In genomic region chr22:18000441-18001039, GRCh38 we compare ENCODE assay signal across 1 cellular context.
TF ChIP-seq lines count a peak whose summit lies in the region.

No MANE protein-coding gene starts in this region.

TF ChIP-seq in HEK293, 187 proteins besides CTCF, POLR2A, EP300 and RAD21 (continued from another document and continues in another):
- TF ChIP-seq HIC1 (tag by site-specific recombination; IDR thresholded peaks at IDR 0.05) (0 out of 2 replicates have a peak, but pooled peaks have one; percentile 46), KLF8 (tag by site-specific recombination; IDR thresholded peaks at IDR 0.05) (no peak), ZNF555 (tag by site-specific recombination; conservative IDR thresholded peaks at IDR 0.05) (no peak), ZNF423 (tag by site-specific recombination; IDR thresholded peaks at IDR 0.05) (no peak), ZNF473 (tag by site-specific recombination; IDR thresholded peaks at IDR 0.05) (no peak), ZFP3 (tag by site-specific recombination; IDR thresholded peaks at IDR 0.05; ENCODE audit: low read depth) (no peak), GLIS2 (tag by site-specific recombination; IDR thresholded peaks at IDR 0.05) (peak; percentile 81), ZIC2 (tag by site-specific recombination; IDR thresholded peaks at IDR 0.05) (peak; percentile 40), ZNF266 (tag by site-specific recombination; IDR thresholded peaks at IDR 0.05; ENCODE audit: low read depth) (no peak), HOXC10 (CRISPR knock-in tag; IDR thresholded peaks at IDR 0.05) (no peak), ZNF645 (tag by site-specific recombination; IDR thresholded peaks at IDR 0.05) (no peak), ZNF629 (tag by site-specific recombination; IDR thresholded peaks at IDR 0.05) (no peak), ZNF157 (tag by site-specific recombination; IDR thresholded peaks at IDR 0.05) (no peak), ZNF335 (tag by site-specific recombination; conservative IDR thresholded peaks at IDR 0.05) (peak; percentile 67), ZNF140 (tag by site-specific recombination; IDR thresholded peaks at IDR 0.05) (no peak), MZF1 (tag by site-specific recombination; IDR thresholded peaks at IDR 0.05; ENCODE audit: borderline replicate concordance) (no peak), KLF16 (tag by site-specific recombination; IDR thresholded peaks at IDR 0.05) (no peak; the same call in 1 of the 2 replicates), ZNF777 (tag by site-specific recombination; IDR thresholded peaks at IDR 0.05; ENCODE audit: borderline replicate concordance) (0 out of 2 replicates have a peak, but pooled peaks have one; percentile 32), REST (tag by site-specific recombination; IDR thresholded peaks at IDR 0.05) (no peak), SP7 (tag by site-specific recombination; IDR thresholded peaks at IDR 0.05) (no peak), KLF9 (tag by site-specific recombination; IDR thresholded peaks at IDR 0.05; ENCODE audit: low read depth) (0 out of 2 replicates have a peak, but pooled peaks have one; percentile 29), GLIS1 (tag by site-specific recombination; IDR thresholded peaks at IDR 0.05) (0 out of 2 replicates have a peak, but pooled peaks have one; percentile 4), HOXA7 (CRISPR knock-in tag; IDR thresholded peaks at IDR 0.05; ENCODE audit: borderline replicate concordance) (no peak), ZNF24 (tag by site-specific recombination; IDR thresholded peaks at IDR 0.05) (no peak), ZNF280C (tag by site-specific recombination; IDR thresholded peaks at IDR 0.05) (no peak), ZNF184 (tag by site-specific recombination; IDR thresholded peaks at IDR 0.05) (no peak), ZNF514 (tag by site-specific recombination; IDR thresholded peaks at IDR 0.05) (no peak), ZNF274 (IDR thresholded peaks at IDR 0.05; ENCODE audit: low read length) (no peak), ZNF274 (tag by site-specific recombination; IDR thresholded peaks at IDR 0.05; ENCODE audit: borderline replicate concordance) (no peak), ZNF639 (tag by site-specific recombination; IDR thresholded peaks at IDR 0.05) (no peak), ZNF324 (tag by site-specific recombination; IDR thresholded peaks at IDR 0.05) (no peak), ZNF529 (tag by site-specific recombination; IDR thresholded peaks at IDR 0.05; ENCODE audit: insufficient replicate concordance) (no peak), ZEB2 (tag by site-specific recombination; IDR thresholded peaks at IDR 0.05) (no peak), EGR2 (tag by site-specific recombination; IDR thresholded peaks at IDR 0.05; ENCODE audit: low read depth) (peak; percentile 48), ZBTB44 (tag by site-specific recombination; IDR thresholded peaks at IDR 0.05) (no peak), ZNF341 (tag by site-specific recombination; IDR thresholded peaks at IDR 0.05; ENCODE audit: low read depth) (no peak), ZNF561 (tag by site-specific recombination; IDR thresholded peaks at IDR 0.05; ENCODE audit: borderline replicate concordance) (no peak), ZNF571 (tag by site-specific recombination; IDR thresholded peaks at IDR 0.05) (no peak), ZNF394 (tag by site-specific recombination; IDR thresholded peaks at IDR 0.05; ENCODE audit: borderline replicate concordance) (no peak), ZNF132 (tag by site-specific recombination; IDR thresholded peaks at IDR 0.05; ENCODE audit: borderline replicate concordance) (no peak), SETDB1 (IDR thresholded peaks at IDR 0.05; ENCODE audit: insufficient read length, low read length) (no peak), ZNF121 (tag by site-specific recombination; IDR thresholded peaks at IDR 0.05) (no peak), ZSCAN30 (tag by site-specific recombination; IDR thresholded peaks at IDR 0.05) (no peak), ZBTB10 (tag by site-specific recombination; IDR thresholded peaks at IDR 0.05) (no peak), ZNF76 (tag by site-specific recombination; IDR thresholded peaks at IDR 0.05; ENCODE audit: borderline replicate concordance, low read depth) (peak; percentile 77), ZBTB8A (tag by site-specific recombination; IDR thresholded peaks at IDR 0.05) (peak; percentile 73), ZBTB11 (tag by site-specific recombination; conservative IDR thresholded peaks at IDR 0.05; ENCODE audit: low read depth) (no peak), ZNF660 (tag by site-specific recombination; IDR thresholded peaks at IDR 0.05) (peak; percentile 22; the same call in 1 of the 2 replicates), ZNF169 (tag by site-specific recombination; IDR thresholded peaks at IDR 0.05) (no peak)
